ENCODE assay signal across 23 cellular contexts in genomic region chr5:168697034-168697720, GRCh38.
"Had no signal": no experiment of that assay in that cellular context is flagged by ENCODE, and none has a peak within 500 bp of the region (broad histone marks: within the 10 kb centered on the region; RNA-seq: fewer than 3 reads in every experiment).

No MANE protein-coding gene starts in this region.

- H3K4me3 Mint-ChIP-seq: activated B cell treated with CpG ODN at 0.5 μM for 24 hours; activated CD8-positive, alpha-beta T cell treated with anti-CD3 and anti-CD28 coated beads for 36 hours; activated naive CD4-positive, alpha-beta T cell treated with anti-CD3 and anti-CD28 coated beads, Interleukin-2, amount 50 U/mL, for 24 hours; activated naive CD8-positive, alpha-beta T cell treated with anti-CD3 and anti-CD28 coated beads, Interleukin-2, amount 50 U/mL, for 24 hours; activated T-cell treated with anti-CD3 and anti-CD28 coated beads, Interleukin-2, amount 50 U/mL, for 4 hours; activated T-helper 17 cell treated with anti-CD3 and anti-CD28 coated beads, Interleukin-2, amount 50 U/mL, for 72 hours; endodermal cell; naive thymus-derived CD4-positive, alpha-beta T cell; neural progenitor cell; stimulated activated effector memory CD8-positive, alpha-beta T cell treated with anti-CD3 and anti-CD28 coated beads, Interleukin-12 subunit alpha, Interleukin-12 subunit beta, amount 100 ng/mL, for 72 hours; stimulated activated naive CD8-positive, alpha-beta T cell treated with anti-CD3 and anti-CD28 coated beads, Interleukin-15, Interleukin-2, amounts not matched to agents 100 ng/mL and 50 ng/mL, for 24 hours had no signal

- H3K36me3 Mint-ChIP-seq: activated naive CD4-positive, alpha-beta T cell treated with anti-CD3 and anti-CD28 coated beads, Interleukin-2, amount 50 U/mL, for 24 hours; naive thymus-derived CD4-positive, alpha-beta T cell; stimulated activated effector memory CD8-positive, alpha-beta T cell treated with anti-CD3 and anti-CD28 coated beads, Interleukin-12 subunit alpha, Interleukin-12 subunit beta, amount 100 ng/mL, for 72 hours had no signal

- ATAC-seq: activated CD8-positive, alpha-beta T cell treated with anti-CD3 and anti-CD28 coated beads for 36 hours; activated naive CD8-positive, alpha-beta T cell treated with anti-CD3 and anti-CD28 coated beads, Interleukin-2, amount 50 U/mL, for 24 hours; activated T-cell treated with anti-CD3 and anti-CD28 coated beads, Interleukin-2, amount 50 U/mL, for 4 hours; activated T-helper 17 cell treated with anti-CD3 and anti-CD28 coated beads, Interleukin-2, amount 50 U/mL, for 72 hours; left lung; naive thymus-derived CD4-positive, alpha-beta T cell; right lobe of liver; stimulated activated effector memory CD8-positive, alpha-beta T cell treated with anti-CD3 and anti-CD28 coated beads, Interleukin-12 subunit alpha, Interleukin-12 subunit beta, amount 100 ng/mL, for 72 hours had no signal

- DNase-seq: activated B cell treated with CpG ODN at 0.5 μM for 24 hours; activated CD4-positive, alpha-beta T cell treated with anti-CD3 and anti-CD28 coated beads, Interleukin-2, amount 50 U/mL, for 1 hour; activated CD8-positive, alpha-beta T cell treated with anti-CD3 and anti-CD28 coated beads for 36 hours; activated naive CD8-positive, alpha-beta T cell treated with anti-CD3 and anti-CD28 coated beads, Interleukin-2, amount 50 U/mL, for 24 hours; activated T-cell treated with anti-CD3 and anti-CD28 coated beads, Interleukin-2, amount 50 U/mL, for 4 hours; amygdala; central memory CD4-positive, alpha-beta T cell; endodermal cell; glutamatergic neuron; left lung; midbrain; naive thymus-derived CD4-positive, alpha-beta T cell; occipital lobe; right lobe of liver; stimulated activated CD4-positive, alpha-beta T cell treated with anti-CD3 and anti-CD28 coated beads, Interleukin-4, amount 100 ng/mL, for 24 hours; T-helper 2 cell; uterus had no signal

- H3K27ac ChIP-seq: left lung, neural progenitor cell, right lobe of liver, thoracic aorta, uterus had no signal

- H3K27ac Mint-ChIP-seq: activated B cell treated with CpG ODN at 0.5 μM for 24 hours; activated CD8-positive, alpha-beta T cell treated with anti-CD3 and anti-CD28 coated beads for 36 hours; activated naive CD4-positive, alpha-beta T cell treated with anti-CD3 and anti-CD28 coated beads, Interleukin-2, amount 50 U/mL, for 24 hours; activated naive CD8-positive, alpha-beta T cell treated with anti-CD3 and anti-CD28 coated beads, Interleukin-2, amount 50 U/mL, for 24 hours; activated T-helper 17 cell treated with anti-CD3 and anti-CD28 coated beads, Interleukin-2, amount 50 U/mL, for 72 hours; naive thymus-derived CD4-positive, alpha-beta T cell; neural progenitor cell; stimulated activated effector memory CD8-positive, alpha-beta T cell treated with anti-CD3 and anti-CD28 coated beads, Interleukin-12 subunit alpha, Interleukin-12 subunit beta, amount 100 ng/mL, for 72 hours; stimulated activated naive CD8-positive, alpha-beta T cell treated with anti-CD3 and anti-CD28 coated beads, Interleukin-15, Interleukin-2, amounts not matched to agents 100 ng/mL and 50 ng/mL, for 24 hours had no signal

- H3K4me1 Mint-ChIP-seq: activated B cell treated with CpG ODN at 0.5 μM for 24 hours; activated naive CD4-positive, alpha-beta T cell treated with anti-CD3 and anti-CD28 coated beads, Interleukin-2, amount 50 U/mL, for 24 hours; activated naive CD8-positive, alpha-beta T cell treated with anti-CD3 and anti-CD28 coated beads, Interleukin-2, amount 50 U/mL, for 24 hours; activated T-helper 17 cell treated with anti-CD3 and anti-CD28 coated beads, Interleukin-2, amount 50 U/mL, for 72 hours; naive thymus-derived CD4-positive, alpha-beta T cell; neural progenitor cell; stimulated activated effector memory CD8-positive, alpha-beta T cell treated with anti-CD3 and anti-CD28 coated beads, Interleukin-12 subunit alpha, Interleukin-12 subunit beta, amount 100 ng/mL, for 72 hours had no signal

- H3K27me3 Mint-ChIP-seq: stimulated activated naive CD8-positive, alpha-beta T cell treated with anti-CD3 and anti-CD28 coated beads, Interleukin-15, Interleukin-2, amounts not matched to agents 100 ng/mL and 50 ng/mL, for 24 hours had no signal

- H3K9me3 Mint-ChIP-seq: activated B cell treated with CpG ODN at 0.5 μM for 24 hours; activated CD8-positive, alpha-beta T cell treated with anti-CD3 and anti-CD28 coated beads for 36 hours; activated naive CD4-positive, alpha-beta T cell treated with anti-CD3 and anti-CD28 coated beads, Interleukin-2, amount 50 U/mL, for 24 hours; activated naive CD8-positive, alpha-beta T cell treated with anti-CD3 and anti-CD28 coated beads, Interleukin-2, amount 50 U/mL, for 24 hours; activated T-cell treated with anti-CD3 and anti-CD28 coated beads, Interleukin-2, amount 50 U/mL, for 4 hours; activated T-helper 17 cell treated with anti-CD3 and anti-CD28 coated beads, Interleukin-2, amount 50 U/mL, for 72 hours; endodermal cell; naive thymus-derived CD4-positive, alpha-beta T cell; stimulated activated effector memory CD8-positive, alpha-beta T cell treated with anti-CD3 and anti-CD28 coated beads, Interleukin-12 subunit alpha, Interleukin-12 subunit beta, amount 100 ng/mL, for 72 hours; stimulated activated naive CD8-positive, alpha-beta T cell treated with anti-CD3 and anti-CD28 coated beads, Interleukin-15, Interleukin-2, amounts not matched to agents 100 ng/mL and 50 ng/mL, for 24 hours had no signal
